ENCODE assay signal across 8 cellular contexts in the genomic region with DNA sequence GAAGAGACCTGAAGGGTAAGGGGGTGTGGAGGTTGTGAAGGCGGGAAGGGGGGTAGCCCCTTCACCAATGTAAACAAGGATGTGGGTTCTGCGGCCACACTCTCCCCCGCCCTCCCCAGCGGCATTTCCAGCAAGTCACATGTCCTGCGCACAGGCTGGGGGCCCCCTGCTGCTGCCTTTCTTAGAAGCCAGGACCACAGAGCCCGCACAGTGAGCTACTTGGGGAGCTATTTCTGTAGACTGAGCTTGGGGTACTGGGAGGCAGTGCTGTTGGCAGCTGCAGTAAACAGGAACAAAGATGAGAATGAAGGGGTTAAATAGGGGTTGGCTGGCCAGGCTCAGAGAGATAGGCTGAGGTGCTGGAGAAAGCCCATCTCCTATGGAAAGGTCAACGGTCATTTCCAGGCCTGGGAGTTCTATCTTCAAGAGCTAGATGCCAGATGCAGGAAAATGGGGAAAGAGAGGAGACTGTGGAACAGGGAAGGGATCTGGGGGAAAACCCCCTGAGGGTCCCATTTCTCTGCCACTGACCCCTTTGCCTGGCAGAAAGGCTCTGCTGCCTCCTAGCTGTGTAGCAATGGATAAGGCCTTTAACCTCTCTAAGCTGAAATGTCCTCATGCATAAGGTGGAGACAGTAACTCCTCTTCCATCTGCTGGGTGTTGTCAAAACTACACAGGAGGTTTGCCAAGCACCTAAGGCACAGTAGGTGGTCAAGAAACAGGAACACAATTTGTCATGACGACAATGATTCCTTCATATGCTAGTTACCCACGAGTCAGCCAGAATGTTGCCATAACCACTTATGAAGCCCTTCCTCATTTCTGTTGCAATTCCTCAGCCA. TPM values are rescaled to one million over a fixed set of nuclear protein-coding genes. Genes with fewer than 3 reads are reported as not detected.
A peak's percentile ranks its signal among the peaks of the same experiment; 100 is the strongest.
DNase-seq lines count a peak whose midpoint lies in the region; ATAC-seq and TF ChIP-seq lines count a peak whose summit lies in the region.

No MANE protein-coding gene starts in this region.

- WGBS in prostate gland = 42% methylated on average over 9 of the region's 9 CpGs

- peak; percentile 76 to 99 (median 93) for DNase-seq in CD4-positive, CD25-positive, alpha-beta regulatory T cell
- DNase-seq in HL-60 (ENCODE audit: low read depth in 1 of 2, low spot score in 1 of 2) (peak; percentile 63 to 86), prostate gland (ENCODE audit: low spot score) (peak; percentile 9), NCI-H146 treated with DMSO at 0.1 percent for 48 hours (lab: John Stamatoyannopoulos, UW; ENCODE audit: unreplicated experiment) (no peak), NCI-H524 treated with DMSO at 0.1 percent for 48 hours (lab: John Stamatoyannopoulos, UW) (no peak)
- DNase-seq in activated CD4-positive, alpha-beta T cell treated with anti-CD3 and anti-CD28 coated beads for 48 hours = peak; percentile 92
- peak; percentile 71 for DNase-seq in effector CD8-positive, alpha-beta T cell (lab: John Stamatoyannopoulos, UW)

- no peaks in the 10 kb centered on the region for H3K27me3 ChIP-seq in CD4-positive, CD25-positive, alpha-beta regulatory T cell (ENCODE audit: control insufficient read depth, insufficient read depth, low read length)
- H3K27me3 ChIP-seq in HL-60 (ENCODE audit: insufficient read depth, poor library complexity, severe bottlenecking) (no peaks in the 10 kb centered on the region), prostate gland (replicated peaks; ENCODE audit: insufficient read depth) (no peaks in the 10 kb centered on the region)

- TF ChIP-seq POLR2A in prostate gland (IDR thresholded peaks at IDR 0.05) = no peak

- peak overlapping the region; percentile 96 to 98 (median 96) for H3K27ac Mint-ChIP-seq in CD4-positive, CD25-positive, alpha-beta regulatory T cell

- H3K9me3 ChIP-seq in CD4-positive, CD25-positive, alpha-beta regulatory T cell (ENCODE audit: control insufficient read depth in 2 of 2, low read length in 2 of 2) = no peaks in the 10 kb centered on the region
- no peaks in the 10 kb centered on the region for H3K9me3 ChIP-seq in prostate gland

- H3K4me1 ChIP-seq in CD4-positive, CD25-positive, alpha-beta regulatory T cell (ENCODE audit: control insufficient read depth, insufficient read depth, low read length, poor library complexity, severe bottlenecking) = peaks cover 89% of the 10 kb centered on the region
- no peaks in the 10 kb centered on the region for H3K4me1 ChIP-seq in prostate gland (replicated peaks)

- TF ChIP-seq CTCF in HL-60 (IDR thresholded peaks at IDR 0.05; ENCODE audit: insufficient read depth, low read length) = no peak
- TF ChIP-seq CTCF in prostate gland (IDR thresholded peaks at IDR 0.05) = no peak

- peaks cover 20% of the 10 kb centered on the region for H3K36me3 Mint-ChIP-seq in CD4-positive, CD25-positive, alpha-beta regulatory T cell

- H3K27ac ChIP-seq in CD4-positive, CD25-positive, alpha-beta regulatory T cell (ENCODE audit: insufficient read depth, low read length, poor library complexity, severe bottlenecking) = peak overlapping the region; percentile 99
- H3K27ac ChIP-seq in HL-60 (replicated peaks) (peak overlapping the region; percentile 89), prostate gland (no peak overlapping the region)

- peaks cover 10% of the 10 kb centered on the region for H3K36me3 ChIP-seq in CD4-positive, CD25-positive, alpha-beta regulatory T cell (ENCODE audit: control insufficient read depth, insufficient read depth, low read length)
- H3K36me3 ChIP-seq in prostate gland = no peaks in the 10 kb centered on the region

- no peaks in the 10 kb centered on the region for H3K9me3 Mint-ChIP-seq in CD4-positive, CD25-positive, alpha-beta regulatory T cell

- peaks cover 34 to 90% (median 58%) of the 10 kb centered on the region in 4 donors for H3K4me1 Mint-ChIP-seq in CD4-positive, CD25-positive, alpha-beta regulatory T cell

- H3K4me3 ChIP-seq in CD4-positive, CD25-positive, alpha-beta regulatory T cell (ENCODE audit: low read depth, low read length) = peak overlapping the region; percentile 61
- H3K4me3 ChIP-seq in HL-60 (replicated peaks; ENCODE audit: insufficient read depth, low read length) (no peak overlapping the region), prostate gland (no peak overlapping the region)

- no peaks in the 10 kb centered on the region for H3K27me3 Mint-ChIP-seq in CD4-positive, CD25-positive, alpha-beta regulatory T cell

- ATAC-seq in CD4-positive, CD25-positive, alpha-beta regulatory T cell (ENCODE audit: low read depth in 2 of 2) = peak; percentile 67 to 70
- peak; percentile 21 for ATAC-seq in GM19468 (IDR thresholded peaks at IDR 0.05; ENCODE audit: extremely low read depth, unreplicated experiment)

- H3K4me3 Mint-ChIP-seq in CD4-positive, CD25-positive, alpha-beta regulatory T cell = peak overlapping the region; percentile 80 to 93 (median 88)

- intact Hi-C loops in prostate gland (cut with DNase I) = no loop called here

RNA-seq across cellular contexts. Expression of gene PIM2, which starts 18.5 kb away (rescaled TPM):
- 391 TPM for total RNA-seq in CD4-positive, CD25-positive, alpha-beta regulatory T cell
- polyA plus RNA-seq in CD4-positive, CD25-positive, alpha-beta regulatory T cell = 100 to 1,000 TPM; 475 to 549 (median 501) TPM
- 10 to 100 TPM; 12.1 to 23.5 TPM for total RNA-seq in prostate gland

RNA-seq across cellular contexts. Expression of gene OTUD5, which starts 20.1 kb away (rescaled TPM):
- total RNA-seq in CD4-positive, CD25-positive, alpha-beta regulatory T cell = 110 TPM
- polyA plus RNA-seq in CD4-positive, CD25-positive, alpha-beta regulatory T cell = 10 to 100 TPM; 20.2 to 38.2 (median 26.4) TPM
- total RNA-seq in prostate gland = 10 to 100 TPM; 44.1 to 84.2 TPM

RNA-seq across cellular contexts. Expression of gene SLC35A2, which starts 25.8 kb away (rescaled TPM):
- total RNA-seq in CD4-positive, CD25-positive, alpha-beta regulatory T cell = 50.0 TPM
- 10 to 100 TPM in 2 of 4 donors, 1 to 10 TPM in 2; 7.4 to 13.8 (median 9.0) TPM for polyA plus RNA-seq in CD4-positive, CD25-positive, alpha-beta regulatory T cell
- 10 to 100 TPM; 29.7 to 39.0 TPM for total RNA-seq in prostate gland

RNA-seq across cellular contexts. Expression of gene KCND1, which starts 34.4 kb away (rescaled TPM):
- 2.3 TPM for total RNA-seq in CD4-positive, CD25-positive, alpha-beta regulatory T cell
- under 1 TPM; 0.05 to 0.11 (median 0.07) TPM for polyA plus RNA-seq in CD4-positive, CD25-positive, alpha-beta regulatory T cell
- total RNA-seq in prostate gland = 1 to 10 TPM in 1 of 2 donors, under 1 TPM in 1; 0.23 to 1.9 TPM

RNA-seq across cellular contexts. Expression of gene PQBP1, which starts 39.6 kb away (rescaled TPM):
- 70.0 TPM for total RNA-seq in CD4-positive, CD25-positive, alpha-beta regulatory T cell
- polyA plus RNA-seq in CD4-positive, CD25-positive, alpha-beta regulatory T cell = 10 to 100 TPM; 83.7 to 98.9 (median 95.8) TPM
- total RNA-seq in prostate gland = 10 to 100 TPM; 37.1 to 76.6 TPM

Comparison
In these comparisons a context has a peak if more than half of its experiments do, and no peak if none do; other contexts are left out.
1. DNase-seq: peak in CD4-positive, CD25-positive, alpha-beta regulatory T cell (3 of 3), HL-60 (2 of 2), activated CD4-positive, alpha-beta T cell treated with anti-CD3 and anti-CD28 coated beads for 48 hours (single experiment), effector CD8-positive, alpha-beta T cell (single experiment) and prostate gland (single experiment); none in NCI-H146 treated with DMSO at 0.1 percent for 48 hours (single experiment) and NCI-H524 treated with DMSO at 0.1 percent for 48 hours (single experiment).
2. H3K27ac ChIP-seq: peak in CD4-positive, CD25-positive, alpha-beta regulatory T cell (single experiment) and HL-60 (single experiment); none in prostate gland (0 of 2).
3. RNA of gene PIM2, which starts 18.5 kb away (total RNA-seq): 391 TPM in CD4-positive, CD25-positive, alpha-beta regulatory T cell (single experiment); 12.1 to 23.5 TPM in prostate gland; every median in the first group is over 10 times any median in the second.